ENCODE assay signal across 20 cellular contexts in genomic region chr3:83513677-83514076, GRCh38.
"Had no signal": no experiment of that assay in that cellular context is flagged by ENCODE, and none has a peak within 500 bp of the region (broad histone marks: within the 10 kb centered on the region; RNA-seq: fewer than 3 reads in every experiment).

No MANE protein-coding gene starts in this region.

- H3K27me3 ChIP-seq: adrenal gland had no signal

- H3K27ac ChIP-seq: adrenal gland, SK-N-MC, WERI-Rb-1 had no signal

- H3K4me3 ChIP-seq: adrenal gland, K562, SK-N-MC had no signal

- H3K9me3 ChIP-seq: adrenal gland had no signal

- H3K36me3 ChIP-seq: adrenal gland, WERI-Rb-1 had no signal

- DNase-seq: activated CD4-positive, alpha-beta T cell treated with anti-CD3 and anti-CD28 coated beads for 4 hours; activated CD8-positive, alpha-beta memory T cell treated with anti-CD3 and anti-CD28 coated beads, Interleukin-2, amount 50 U/mL, for 4 hours; activated CD8-positive, alpha-beta T cell treated with anti-CD3 and anti-CD28 coated beads for 36 hours; activated naive CD4-positive, alpha-beta T cell treated with anti-CD3 and anti-CD28 coated beads, Interleukin-2, amount 50 U/mL, for 16 hours; activated naive CD8-positive, alpha-beta T cell treated with anti-CD3 and anti-CD28 coated beads, Interleukin-2, amount 10 ng/mL, durations not matched to agents 7 days and 5 days; activated T-cell treated with anti-CD3 and anti-CD28 coated beads, Interleukin-2, amount 50 U/mL, for 72 hours; adrenal gland; anterior cingulate cortex; Karpas-422; NCI-H1417; NCI-H2029; NCI-H2107; NCI-H2171 treated with DMSO at 0.1 percent for 48 hours; NCI-H226; NCI-H510A treated with DMSO at 0.1 percent for 48 hours; RPMI8226; T-helper 1 cell; WERI-Rb-1 had no signal

- H3K4me1 ChIP-seq: adrenal gland had no signal
